7 cellular contexts compared by ENCODE assay signal in the genomic region with DNA sequence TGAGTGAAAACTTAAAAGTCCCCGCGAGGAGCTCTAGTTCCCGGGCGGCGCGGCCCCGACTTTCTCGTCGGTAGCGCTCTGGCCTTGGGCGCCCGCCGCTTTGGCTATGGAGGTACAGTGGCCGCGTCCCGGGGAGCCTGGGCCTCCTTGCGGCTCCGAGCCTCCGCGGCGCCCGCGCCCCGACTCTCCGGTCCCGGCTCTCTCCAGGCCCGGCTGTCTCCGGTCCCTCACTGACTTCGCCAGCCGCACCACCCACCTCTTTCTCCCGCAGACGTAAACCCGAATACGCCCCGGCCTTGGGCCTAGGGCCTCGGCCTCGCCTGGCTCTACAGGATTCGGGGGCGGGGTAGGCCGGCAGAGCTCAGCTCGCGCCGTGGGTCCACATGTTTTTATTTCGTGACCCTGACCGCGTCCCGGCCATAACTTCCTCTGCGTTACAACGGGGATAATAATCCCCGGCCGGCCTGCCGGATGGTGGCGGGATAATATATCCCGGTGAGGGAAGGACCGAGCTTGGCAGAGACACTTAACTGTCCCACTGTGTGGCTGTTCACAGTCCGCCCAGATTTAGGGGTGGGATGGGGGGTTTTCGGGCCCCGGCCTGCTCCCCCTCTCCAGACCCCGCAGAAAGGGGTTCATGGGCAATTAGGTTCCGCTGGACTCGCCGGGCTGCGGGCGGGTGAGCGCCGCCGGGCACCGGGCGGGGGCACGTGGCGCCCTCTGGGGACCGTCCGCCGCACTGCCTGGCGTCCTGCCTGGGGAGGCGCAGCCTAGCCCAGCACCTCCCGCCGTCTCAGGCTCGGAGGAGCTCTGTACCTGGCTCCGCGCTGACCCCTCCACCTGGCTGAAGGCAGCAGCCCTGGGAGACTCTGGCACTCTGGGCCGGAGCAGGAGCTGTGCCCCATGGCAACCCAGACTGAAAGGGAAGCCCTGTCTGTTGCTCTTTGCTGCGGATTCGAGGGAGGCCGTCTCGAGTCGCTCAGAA. TPM values are rescaled to one million over a fixed set of nuclear protein-coding genes. Genes with fewer than 3 reads are reported as not detected.
DNase-seq lines count a peak whose midpoint lies in the region; ATAC-seq and TF ChIP-seq lines count a peak whose summit lies in the region.

No MANE protein-coding gene starts in this region.

- H3K27ac Mint-ChIP-seq in activated CD8-positive, alpha-beta T cell treated with anti-CD3 and anti-CD28 coated beads for 36 hours = no peak overlapping the region

- POLR2A ChIA-PET in activated CD8-positive, alpha-beta T cell treated with anti-CD3 and anti-CD28 coated beads for 36 hours (lab: Charles Lee) = interaction anchor here (0.8 kb wide), 1 partner anchor 42 kb away, joined by 3 read pairs; no protein-coding TSS in a partner anchor

- CTCF ChIA-PET in activated CD8-positive, alpha-beta T cell treated with anti-CD3 and anti-CD28 coated beads for 36 hours (lab: Charles Lee) = interaction anchor here (0.6 to 1.4 kb wide), 4 partner anchors 10 to 347 kb away, joined by 3 to 4 read pairs (median 3); a partner anchor contains a TSS

- H3K4me1 Mint-ChIP-seq in activated CD8-positive, alpha-beta T cell treated with anti-CD3 and anti-CD28 coated beads for 36 hours (ENCODE audit: low read depth) = no peaks in the 10 kb centered on the region

- no peaks in the 10 kb centered on the region for H3K36me3 Mint-ChIP-seq in activated CD8-positive, alpha-beta T cell treated with anti-CD3 and anti-CD28 coated beads for 36 hours (ENCODE audit: low read depth)

- no peak overlapping the region for H3K4me3 Mint-ChIP-seq in activated CD8-positive, alpha-beta T cell treated with anti-CD3 and anti-CD28 coated beads for 36 hours

- H3K4me3 ChIP-seq in left ventricle myocardium inferior = peak overlapping the region; percentile 62
- peak overlapping the region; percentile 49 for H3K4me3 ChIP-seq in skeletal muscle cell (ENCODE audit: low read depth, low read length)

- peaks cover 55% of the 10 kb centered on the region for H3K27me3 Mint-ChIP-seq in activated CD8-positive, alpha-beta T cell treated with anti-CD3 and anti-CD28 coated beads for 36 hours

- peak; percentile 53 for TF ChIP-seq CTCF in activated CD8-positive, alpha-beta T cell treated with anti-CD3 and anti-CD28 coated beads for 36 hours (IDR thresholded peaks at IDR 0.05)
- peak; percentile 58 for TF ChIP-seq CTCF in left ventricle myocardium inferior (IDR thresholded peaks at IDR 0.05; ENCODE audit: borderline replicate concordance)

- intact Hi-C loops in activated CD8-positive, alpha-beta T cell treated with anti-CD3 and anti-CD28 coated beads for 36 hours (cut with micrococcal nuclease) = no loop called here
- intact Hi-C loops in left ventricle myocardium inferior (cut with micrococcal nuclease) = no loop called here

- DNase-seq in activated CD8-positive, alpha-beta T cell treated with anti-CD3 and anti-CD28 coated beads for 36 hours = peak; percentile 34
- peak; percentile 58 for DNase-seq in left ventricle myocardium inferior
- no peak for DNase-seq in skeletal muscle cell (ENCODE audit: low read depth)
- DNase-seq in KG1 (lab: John Stamatoyannopoulos, UW) = no peak
- DNase-seq in NCI-H146 (lab: John Stamatoyannopoulos, UW) = no peak

- no peaks in the 10 kb centered on the region for H3K36me3 ChIP-seq in left ventricle myocardium inferior

- peaks cover 19% of the 10 kb centered on the region for H3K4me1 ChIP-seq in left ventricle myocardium inferior

- no peaks in the 10 kb centered on the region for H3K9me3 ChIP-seq in left ventricle myocardium inferior (replicated peaks)

- ATAC-seq in GM18519 (IDR thresholded peaks at IDR 0.05; ENCODE audit: low FRiP score, unreplicated experiment) = peak; percentile 50
- ATAC-seq in HG02870 (IDR thresholded peaks at IDR 0.05; ENCODE audit: unreplicated experiment) = peak; percentile 53
- ATAC-seq in activated CD8-positive, alpha-beta T cell treated with anti-CD3 and anti-CD28 coated beads for 36 hours = peak; percentile 49

- peaks cover 100% of the 10 kb centered on the region for H3K27me3 ChIP-seq in left ventricle myocardium inferior (ENCODE audit: low read depth)

- H3K9me3 Mint-ChIP-seq in activated CD8-positive, alpha-beta T cell treated with anti-CD3 and anti-CD28 coated beads for 36 hours = no peaks in the 10 kb centered on the region

- H3K27ac ChIP-seq in left ventricle myocardium inferior (replicated peaks) = peak overlapping the region; percentile 79

RNA-seq across cellular contexts. Expression of a gene that starts 10.1 kb away (rescaled TPM):
- not detected for total RNA-seq in activated CD8-positive, alpha-beta T cell treated with anti-CD3 and anti-CD28 coated beads for 36 hours
- total RNA-seq in left ventricle myocardium inferior = 3.5 TPM

Comparison
In these comparisons a context has a peak if more than half of its experiments do, and no peak if none do; other contexts are left out.
1. DNase-seq: peak in activated CD8-positive, alpha-beta T cell treated with anti-CD3 and anti-CD28 coated beads for 36 hours (single experiment) and left ventricle myocardium inferior (single experiment); none in skeletal muscle cell (single experiment), KG1 (single experiment) and NCI-H146 (single experiment).
2. Peak in every context shown above with its lines, with median percentiles within 50 percentile points of each other: ATAC-seq.